ENCODE assay signal across 32 cellular contexts in the genomic region with DNA sequence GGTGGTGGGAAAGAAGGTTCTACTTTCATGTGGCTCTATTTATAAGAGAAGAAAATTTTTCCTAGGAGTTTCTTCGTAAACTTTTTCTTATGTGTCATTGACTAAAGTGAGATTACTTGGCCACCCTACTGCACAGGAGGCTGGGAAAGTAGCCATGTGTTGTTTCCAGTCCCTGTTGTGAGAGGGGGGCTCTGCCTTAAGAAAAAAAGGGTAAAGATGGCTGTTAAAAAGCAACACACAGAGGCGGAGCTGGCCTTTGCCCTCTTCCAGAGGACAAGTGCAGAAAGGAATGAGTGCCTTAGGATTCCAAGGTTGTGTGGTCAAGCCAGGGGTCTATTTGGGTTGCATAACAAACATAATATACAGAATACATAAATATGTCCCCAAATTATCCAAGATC.
"Had no signal": no experiment of that assay in that cellular context is flagged by ENCODE, and none has a peak within 500 bp of the region (broad histone marks: within the 10 kb centered on the region; RNA-seq: fewer than 3 reads in every experiment).

No MANE protein-coding gene starts in this region.

- H3K27ac Mint-ChIP-seq: activated CD4-positive, alpha-beta memory T cell treated with anti-CD3 and anti-CD28 coated beads, Interleukin-2, amount 10 ng/mL, durations not matched to agents 7 days and 5 days; activated T-cell treated with anti-CD3 and anti-CD28 coated beads, Interleukin-2, amount 50 U/mL, for 24 hours; natural killer cell treated with Interleukin-12 subunit alpha and Interleukin-12 subunit beta and Interleukin-15 and Interleukin-18, amount 100 ng/mL, for 72 hours; stimulated activated memory B cell treated with anti-CD40 and anti-IgM and Interleukin-4, amounts not matched to agents 10 μg/mL and 1 μg/mL and 100 μg/mL, for 72 hours; stimulated activated naive CD8-positive, alpha-beta T cell treated with anti-CD3 and anti-CD28 coated beads, Interleukin-15, amount 100 ng/mL, for 72 hours had no signal

- H3K27me3 Mint-ChIP-seq: activated T-cell treated with anti-CD3 and anti-CD28 coated beads, Interleukin-2, amount 50 U/mL, for 24 hours; natural killer cell treated with Interleukin-12 subunit alpha and Interleukin-12 subunit beta and Interleukin-15 and Interleukin-18, amount 100 ng/mL, for 72 hours; stimulated activated memory B cell treated with anti-CD40 and anti-IgM and Interleukin-4, amounts not matched to agents 10 μg/mL and 1 μg/mL and 100 μg/mL, for 72 hours; stimulated activated naive CD8-positive, alpha-beta T cell treated with anti-CD3 and anti-CD28 coated beads, Interleukin-15, amount 100 ng/mL, for 72 hours had no signal

- H3K36me3 ChIP-seq: adrenal gland, colonic mucosa, left ventricle myocardium inferior, right atrium auricular region, upper lobe of left lung, vagina had no signal

- H3K27ac ChIP-seq: adrenal gland, body of pancreas, colonic mucosa, epithelial cell of prostate, left ventricle myocardium inferior, parathyroid adenoma, right atrium auricular region, upper lobe of left lung, vagina, VCaP had no signal

- H3K4me1 ChIP-seq: adrenal gland, body of pancreas, colonic mucosa, left ventricle myocardium inferior, parathyroid adenoma, right atrium auricular region, upper lobe of left lung, vagina had no signal

- H3K4me1 Mint-ChIP-seq: activated CD4-positive, alpha-beta memory T cell treated with anti-CD3 and anti-CD28 coated beads, Interleukin-2, amount 10 ng/mL, durations not matched to agents 7 days and 5 days had no signal

- H3K4me3 ChIP-seq: adrenal gland, body of pancreas, colonic mucosa, left ventricle myocardium inferior, lung, mucosa of descending colon, right atrium auricular region, smooth muscle cell, upper lobe of left lung, vagina had no signal

- H3K9me3 ChIP-seq: adrenal gland, body of pancreas, colonic mucosa, left ventricle myocardium inferior, mucosa of descending colon, right atrium auricular region, upper lobe of left lung, vagina had no signal

- H3K4me3 Mint-ChIP-seq: activated CD4-positive, alpha-beta memory T cell treated with anti-CD3 and anti-CD28 coated beads, Interleukin-2, amount 10 ng/mL, durations not matched to agents 7 days and 5 days; activated T-cell treated with anti-CD3 and anti-CD28 coated beads, Interleukin-2, amount 50 U/mL, for 24 hours; natural killer cell treated with Interleukin-12 subunit alpha and Interleukin-12 subunit beta and Interleukin-15 and Interleukin-18, amount 100 ng/mL, for 72 hours; stimulated activated memory B cell treated with anti-CD40 and anti-IgM and Interleukin-4, amounts not matched to agents 10 μg/mL and 1 μg/mL and 100 μg/mL, for 72 hours; stimulated activated naive CD8-positive, alpha-beta T cell treated with anti-CD3 and anti-CD28 coated beads, Interleukin-15, amount 100 ng/mL, for 72 hours had no signal

- H3K27me3 ChIP-seq: adrenal gland, body of pancreas, colonic mucosa, right atrium auricular region, upper lobe of left lung, vagina had no signal

- DNase-seq: activated CD4-positive, alpha-beta memory T cell treated with anti-CD3 and anti-CD28 coated beads, Interleukin-2, amount 10 ng/mL, durations not matched to agents 7 days and 5 days; activated CD4-positive, alpha-beta T cell treated with anti-CD3 and anti-CD28 coated beads for 48 hours; activated CD8-positive, alpha-beta memory T cell treated with anti-CD3 and anti-CD28 coated beads, Interleukin-2, amount 50 U/mL, for 48 hours; activated gamma-delta T cell treated with Interleukin-2 at 50 U/mL for 16 hours; activated naive CD4-positive, alpha-beta T cell treated with anti-CD3 and anti-CD28 coated beads, Interleukin-2, amount 50 U/mL, for 16 hours; activated T-cell treated with anti-CD3 and anti-CD28 coated beads, Interleukin-2, amount 50 U/mL, for 24 hours; aorta; body of pancreas; colonic mucosa; effector CD8-positive, alpha-beta T cell; left ventricle myocardium inferior; mesendoderm; mucosa of descending colon; occipital lobe; stimulated activated CD4-positive, alpha-beta T cell treated with anti-CD3 and anti-CD28 coated beads, Interleukin-1b, Interleukin-23, amount 100 ng/mL, for 48 hours; stimulated activated CD4-positive, alpha-beta T cell treated with anti-CD3 and anti-CD28 coated beads, Interleukin-4, amount 100 ng/mL, for 4 hours; stimulated activated CD8-positive, alpha-beta memory T cell treated with anti-CD3 and anti-CD28 coated beads, Interleukin-4, amount 100 ng/mL, for 48 hours; stimulated activated naive CD8-positive, alpha-beta T cell treated with anti-CD3 and anti-CD28 coated beads, Interleukin-15, amount 100 ng/mL, for 72 hours; substantia nigra; T-helper 9 cell; upper lobe of left lung had no signal

- FAIRE-seq: islet of Langerhans had no signal

- H3K36me3 Mint-ChIP-seq: stimulated activated memory B cell treated with anti-CD40 and anti-IgM and Interleukin-4, amounts not matched to agents 10 μg/mL and 1 μg/mL and 100 μg/mL, for 72 hours had no signal
